8 cellular contexts compared by ENCODE assay signal in genomic region chr17:34980681-34981537, GRCh38. TPM values are rescaled to one million over a fixed set of nuclear protein-coding genes. Genes with fewer than 3 reads are reported as not detected.
DNase-seq lines count a peak whose midpoint lies in the region; ATAC-seq and TF ChIP-seq lines count a peak whose summit lies in the region.

No MANE protein-coding gene starts in this region.

- ATAC-seq in heart left ventricle, result peak; percentile 65 to 96 (median 92)
- peak; percentile 92 to 98 for ATAC-seq in upper lobe of left lung (ENCODE audit: low FRiP score in 2 of 2)

- H3K27ac ChIP-seq in GM23248 (peak overlapping the region; percentile 97), Karpas-422 (ENCODE audit: low read length) (peak overlapping the region; percentile 73), heart left ventricle (peak overlapping the region; percentile 95 to 100 (median 98)), upper lobe of left lung (peak overlapping the region; percentile 94 to 99 (median 96))

- H2AFZ ChIP-seq in GM23248, result peak overlapping the region; percentile 65
- H2AFZ ChIP-seq in Karpas-422 (ENCODE audit: low read length), result peak overlapping the region; percentile 94; the same call in 1 of the 2 replicates

- no peaks in the 10 kb centered on the region for H3K9me2 ChIP-seq in GM23248 (ENCODE audit: insufficient read depth)
- no peaks in the 10 kb centered on the region for H3K9me2 ChIP-seq in Karpas-422 (replicated peaks; ENCODE audit: insufficient read depth, low read length)

- in situ Hi-C loops in GM23248 (cut with MboI), result no loop called here

- peak; percentile 82 for DNase-seq in GF-D8 (lab: John Stamatoyannopoulos, UW)
- peak; percentile 93 for DNase-seq in GM23248
- DNase-seq in Karpas-422, result peak; percentile 91
- peak; percentile 83 for DNase-seq in SK-N-DZ (ENCODE audit: low spot score)
- DNase-seq in activated naive CD8-positive, alpha-beta T cell treated with anti-CD3 and anti-CD28 coated beads, Interleukin-2, amount 50 U/mL, for 16 hours (ENCODE audit: low read depth, low spot score), result peak; percentile 59
- peak; percentile 78 to 89 (median 80) for DNase-seq in heart left ventricle
- peak; percentile 93 for DNase-seq in posterior vena cava (ENCODE audit: low spot score)
- peak; percentile 86 to 96 for DNase-seq in upper lobe of left lung

- H4K20me1 ChIP-seq in GM23248 (ENCODE audit: insufficient read depth), result no peaks in the 10 kb centered on the region
- H4K20me1 ChIP-seq in Karpas-422 (ENCODE audit: insufficient read depth, low read depth, low read length), result no peaks in the 10 kb centered on the region

- H3K9me3 ChIP-seq in GM23248 (ENCODE audit: low read depth), result no peaks in the 10 kb centered on the region
- no peaks in the 10 kb centered on the region for H3K9me3 ChIP-seq in Karpas-422 (ENCODE audit: low read length)
- H3K9me3 ChIP-seq in heart left ventricle, result no peaks in the 10 kb centered on the region
- no peaks in the 10 kb centered on the region for H3K9me3 ChIP-seq in upper lobe of left lung

- TF ChIP-seq CTCF in heart left ventricle (IDR thresholded peaks at IDR 0.05) (peak in 9 of 12 donors; percentile 11 to 56 (median 39)), upper lobe of left lung (IDR thresholded peaks at IDR 0.05) (peak in 5 of 6 experiments; percentile 34 to 68 (median 43))

- intact Hi-C loops in heart left ventricle (cut with DNase I) (loop anchor here in 8 of 10 donors (1.0 to 10.0 kb wide), 8 partner anchors 18 to 594 kb away; partner anchors contain the start of genes CCT6B (in 4 of the 8), ZNF830 (in 4 of the 8) and PEX12 (in 2 of the 8)), posterior vena cava (cut with DNase I) (no loop called here)

- no peak for TF ChIP-seq EP300 in upper lobe of left lung (IDR thresholded peaks at IDR 0.05)

- H3K4me1 ChIP-seq in GM23248 (ENCODE audit: insufficient read depth) (peaks cover 20% of the 10 kb centered on the region), Karpas-422 (ENCODE audit: low read length) (peaks cover 21% of the 10 kb centered on the region), heart left ventricle (peaks cover 0 to 28% (median 18%) of the 10 kb centered on the region in 12 donors), upper lobe of left lung (peaks cover 13 to 33% (median 18%) of the 10 kb centered on the region in 4 donors)

- H3K4me2 ChIP-seq in GM23248 (ENCODE audit: unreplicated experiment) (peak overlapping the region; percentile 98), Karpas-422 (ENCODE audit: low read depth, low read length, poor library complexity, severe bottlenecking) (peak overlapping the region; percentile 96)

- H3K79me2 ChIP-seq in GM23248 (ENCODE audit: insufficient read depth) (peaks cover 32% of the 10 kb centered on the region), Karpas-422 (ENCODE audit: low read length) (peaks cover 38% of the 10 kb centered on the region)

- H3K4me3 ChIP-seq in GM23248 (peak overlapping the region; percentile 83), Karpas-422 (ENCODE audit: low read length) (peak overlapping the region; percentile 73), heart left ventricle (peak overlapping the region; percentile 69 to 98 (median 92)), upper lobe of left lung (peak overlapping the region; percentile 63 to 99 (median 81))

- peak overlapping the region; percentile 98 for H3K9ac ChIP-seq in GM23248
- peak overlapping the region; percentile 92 for H3K9ac ChIP-seq in Karpas-422 (ENCODE audit: low read length)

- peaks cover 22% of the 10 kb centered on the region for H3F3A ChIP-seq in GM23248 (ENCODE audit: insufficient read depth)

- TF ChIP-seq POLR2A in heart left ventricle (IDR thresholded peaks at IDR 0.05) (peak in 1 of 2 donors; percentile 42), upper lobe of left lung (IDR thresholded peaks at IDR 0.05) (peak in 2 of 4 donors; percentile 75 to 76)

- H3K36me3 ChIP-seq in GM23248 (ENCODE audit: low read depth) (peaks cover 2% of the 10 kb centered on the region; the same call in 1 of the 2 replicates), Karpas-422 (ENCODE audit: insufficient read depth, low read length) (0 out of 2 replicates have a peak, but pooled peaks cover 5% of the 10 kb centered on the region), heart left ventricle (peaks cover 0 to 27% (median 12%) of the 10 kb centered on the region in 9 donors), upper lobe of left lung (peaks cover 0 to 21% (median 2%) of the 10 kb centered on the region in 4 donors)

- H3K27me3 ChIP-seq in GM23248 (replicated peaks; ENCODE audit: insufficient read depth) (no peaks in the 10 kb centered on the region), Karpas-422 (ENCODE audit: low read length) (no peaks in the 10 kb centered on the region), heart left ventricle (no peaks in the 10 kb centered on the region), upper lobe of left lung (no peaks in the 10 kb centered on the region)

- WGBS in GM23248 (ENCODE audit: low coverage in 1 of 2, low lambda C conversion rate in 2 of 2, missing lambda C conversion rate in 2 of 2), 2 experiments, result 0 to 2% methylated on average over 33 to 49 of the region's 69 CpGs
- WGBS in heart left ventricle, 4 donors, result 0 to 1% (median 0%) methylated on average over 23 to 69 of the region's 69 CpGs
- WGBS in upper lobe of left lung, 2 donors, result 1 to 2% methylated on average over 8 to 20 of the region's 69 CpGs

RNA-seq across cellular contexts. Expression of gene LIG3, which starts 0.6 kb away (rescaled TPM):
- 14.4 and 22.0 TPM in 2 replicates for total RNA-seq in GM23248 (2014; rRNA removed; shearing (Covaris generic))
- 11.8 and 12.4 TPM in 2 replicates for polyA plus RNA-seq in GM23248 (2016; fragmentation: Nextera tagmentation; extraction: Ambion mirVana)
- 28.2 and 31.7 TPM in 2 replicates for total RNA-seq in Karpas-422 (2014; rRNA removed; shearing (Covaris generic); ENCODE audit: low replicate concordance)
- 41.0 and 46.7 TPM in 2 replicates for polyA plus RNA-seq in SK-N-DZ (2014; cell fraction: cytosol; rRNA removed)
- polyA plus RNA-seq in SK-N-DZ (2014; cell fraction: nucleus; rRNA removed), result 41.0 and 83.7 TPM in 2 replicates
- total RNA-seq in heart left ventricle, result 10 to 100 TPM; 17.1 to 27.0 (median 21.1) TPM
- 10 to 100 TPM in 1 of 2 donors, 1 to 10 TPM in 1; 4.0 to 15.4 TPM for polyA plus RNA-seq in heart left ventricle
- total RNA-seq in posterior vena cava, result 10 to 100 TPM; 27.3 to 34.3 TPM
- 10 to 100 TPM; 27.4 to 47.1 (median 29.9) TPM for total RNA-seq in upper lobe of left lung

RNA-seq across cellular contexts. Expression of gene ZNF830, which starts 19.6 kb away (rescaled TPM):
- 4.5 and 4.6 TPM in 2 replicates for total RNA-seq in GM23248 (2014; rRNA removed; shearing (Covaris generic))
- 10.2 and 10.6 TPM in 2 replicates for polyA plus RNA-seq in GM23248 (2016; fragmentation: Nextera tagmentation; extraction: Ambion mirVana)
- 10.2 and 32.4 TPM in 2 replicates for total RNA-seq in Karpas-422 (2014; rRNA removed; shearing (Covaris generic); ENCODE audit: low replicate concordance)
- polyA plus RNA-seq in SK-N-DZ (2014; cell fraction: cytosol; rRNA removed), result 12.1 and 12.8 TPM in 2 replicates
- polyA plus RNA-seq in SK-N-DZ (2014; cell fraction: nucleus; rRNA removed), result 7.5 and 8.8 TPM in 2 replicates
- total RNA-seq in heart left ventricle, result 10 to 100 TPM in 1 of 9 donors, 1 to 10 TPM in 8; 5.7 to 10.1 (median 7.9) TPM
- 1 to 10 TPM; 5.4 to 8.4 TPM for polyA plus RNA-seq in heart left ventricle
- 10 to 100 TPM; 10.7 to 11.1 TPM for total RNA-seq in posterior vena cava
- 10 to 100 TPM in 5 of 6 donors, 1 to 10 TPM in 1; 9.8 to 29.3 (median 14.1) TPM for total RNA-seq in upper lobe of left lung

RNA-seq across cellular contexts. Expression of gene CCT6B, which starts 19.6 kb away (rescaled TPM):
- 2.2 and 2.9 TPM in 2 replicates for total RNA-seq in GM23248 (2014; rRNA removed; shearing (Covaris generic))
- polyA plus RNA-seq in GM23248 (2016; fragmentation: Nextera tagmentation; extraction: Ambion mirVana) (3.8 and 4.6 TPM in 2 replicates), heart left ventricle (under 1 TPM; 0.82 to 0.88 TPM)
- 5.4 and 7.0 TPM in 2 replicates for total RNA-seq in Karpas-422 (2014; rRNA removed; shearing (Covaris generic); ENCODE audit: low replicate concordance)
- 0.52 and 3.1 TPM in 2 replicates for polyA plus RNA-seq in SK-N-DZ (2014; cell fraction: cytosol; rRNA removed)
- 0.91 and 1.0 TPM in 2 replicates for polyA plus RNA-seq in SK-N-DZ (2014; cell fraction: nucleus; rRNA removed)
- total RNA-seq in heart left ventricle (1 to 10 TPM in 7 of 9 donors, under 1 TPM in 2; 0.75 to 2.5 (median 1.9) TPM), posterior vena cava (1 to 10 TPM; 1.8 to 2.4 TPM), upper lobe of left lung (1 to 10 TPM in 4 of 6 donors, under 1 TPM in 2; 0.54 to 4.5 (median 1.7) TPM)

Comparison
In these comparisons a context has a peak if more than half of its experiments do, and no peak if none do; other contexts are left out.
1. Peak in every context shown above with its lines: DNase-seq, ATAC-seq, H3K4me3 ChIP-seq and H3K27ac ChIP-seq.
2. intact Hi-C loops: an anchor here in heart left ventricle (1.0 to 10.0 kb wide); none called in posterior vena cava.